ENCODE assay signal across 29 cellular contexts in genomic region chr12:15738438-15739015, GRCh38.
"Had no signal": no experiment of that assay in that cellular context is flagged by ENCODE, and none has a peak within 500 bp of the region (broad histone marks: within the 10 kb centered on the region; RNA-seq: fewer than 3 reads in every experiment).

No MANE protein-coding gene starts in this region.

- H3K4me1 ChIP-seq: adrenal gland, breast epithelium, colonic mucosa, esophagus squamous epithelium, gastroesophageal sphincter had no signal

- ATAC-seq: activated CD4-positive, CD25-positive, alpha-beta regulatory T cell treated with anti-CD3 and anti-CD28 coated beads, Interleukin-2, amount 50 U/mL, for 24 hours; activated CD8-positive, alpha-beta T cell treated with anti-CD3 and anti-CD28 coated beads for 36 hours; activated naive CD8-positive, alpha-beta T cell treated with anti-CD3 and anti-CD28 coated beads, Interleukin-2, amount 50 U/mL, for 24 hours; activated T-cell treated with anti-CD3 and anti-CD28 coated beads, Interleukin-2, amount 50 U/mL, for 4 hours; activated T-helper 17 cell treated with anti-CD3 and anti-CD28 coated beads, Interleukin-2, amount 50 U/mL, for 72 hours; gastroesophageal sphincter; T-helper 17 cell had no signal

- H3K36me3 ChIP-seq: adrenal gland, ascending aorta, breast epithelium, cardiac muscle cell, colonic mucosa, esophagus squamous epithelium, gastroesophageal sphincter, WERI-Rb-1 had no signal

- H3K9me3 ChIP-seq: adrenal gland, ascending aorta, breast epithelium, colonic mucosa, esophagus squamous epithelium had no signal

- H3K27ac ChIP-seq: adrenal gland, ascending aorta, breast epithelium, cardiac muscle cell, colonic mucosa, epithelial cell of prostate, esophagus squamous epithelium, gastroesophageal sphincter, WERI-Rb-1 had no signal

- DNase-seq: activated B cell treated with CpG ODN at 0.5 μM for 24 hours; activated CD4-positive, alpha-beta T cell treated with anti-CD3 and anti-CD28 coated beads for 48 hours; activated CD4-positive, alpha-beta T cell treated with anti-CD3 and anti-CD28 coated beads, Interleukin-2, amount 50 U/mL, for 1 hour; activated CD4-positive, alpha-beta T cell treated with anti-CD3 and anti-CD28 coated beads, Interleukin-2, amount 50 U/mL, for 48 hours; activated CD8-positive, alpha-beta memory T cell treated with anti-CD3 and anti-CD28 coated beads for 24 hours; activated CD8-positive, alpha-beta T cell treated with anti-CD3 and anti-CD28 coated beads for 36 hours; activated effector memory CD4-positive, alpha-beta T cell treated with Interleukin-2 at 50 U/mL for 16 hours; activated gamma-delta T cell treated with Interleukin-2 at 50 U/mL for 16 hours; activated naive CD4-positive, alpha-beta T cell treated with Interleukin-2 at 50 U/mL for 16 hours; activated naive CD8-positive, alpha-beta T cell treated with anti-CD3 and anti-CD28 coated beads for 36 hours; activated naive CD8-positive, alpha-beta T cell treated with anti-CD3 and anti-CD28 coated beads, Interleukin-2, amount 50 U/mL, for 24 hours; activated T-cell treated with anti-CD3 and anti-CD28 coated beads, Interleukin-2, amount 50 U/mL, for 4 hours; adrenal gland; central memory CD4-positive, alpha-beta T cell; cerebellar nuclear complex; colonic mucosa; effector CD8-positive, alpha-beta T cell; esophagus squamous epithelium; foreskin melanocyte; T-helper 17 cell; T1000; WERI-Rb-1 had no signal

- H3K4me3 ChIP-seq: adrenal gland, ascending aorta, breast epithelium, cardiac muscle cell, colonic mucosa, esophagus squamous epithelium, gastroesophageal sphincter had no signal

- H3K27me3 ChIP-seq: adrenal gland, ascending aorta, breast epithelium, cardiac muscle cell, colonic mucosa, esophagus squamous epithelium, gastroesophageal sphincter had no signal
